In the genomic region with DNA sequence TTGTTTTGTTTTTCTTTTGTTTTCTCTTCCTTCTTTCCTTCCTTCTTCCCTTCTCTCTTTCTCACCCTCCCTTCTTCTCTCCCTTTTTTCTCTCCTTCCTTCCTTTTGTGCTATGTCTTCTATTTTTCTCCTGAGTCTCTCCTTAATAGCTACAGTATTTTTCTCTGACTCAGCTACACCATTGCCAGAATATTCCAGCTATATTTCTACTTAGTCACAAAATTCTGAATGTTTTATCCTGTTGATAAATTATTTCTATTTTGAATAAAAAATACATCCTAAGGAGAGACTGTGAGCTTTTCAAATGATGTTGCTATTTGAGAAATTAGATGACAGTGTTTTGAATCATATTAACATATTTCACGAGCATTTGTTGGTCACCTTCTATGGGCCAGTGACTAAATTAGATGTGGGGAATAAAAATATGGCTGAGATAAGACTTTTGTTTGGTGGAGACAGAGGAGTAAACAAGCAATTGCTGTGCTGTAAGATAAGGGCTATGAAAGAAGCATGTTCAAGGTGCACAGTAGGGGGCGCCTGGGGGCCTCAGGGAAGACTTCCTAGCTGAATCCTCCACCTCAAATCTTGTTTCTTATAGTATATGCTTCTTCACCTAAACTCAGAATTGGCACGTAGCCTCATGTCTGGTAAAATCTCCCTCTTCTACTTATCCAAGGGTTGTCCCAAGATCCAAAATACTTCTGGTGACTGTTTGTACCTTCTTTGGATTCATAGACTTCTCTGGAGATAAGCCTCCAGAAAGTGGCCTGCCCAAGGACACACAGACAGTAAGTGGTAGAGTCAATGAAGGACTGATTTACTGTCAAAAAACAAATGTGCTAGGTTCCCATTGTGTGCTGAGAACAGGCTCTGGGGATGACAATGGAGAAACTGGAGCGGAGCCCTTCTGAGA, we compare ENCODE assay signal across 7 cellular contexts.
DNase-seq lines count a peak whose midpoint lies in the region; ATAC-seq lines count a peak whose summit lies in the region.

No MANE protein-coding gene starts in this region.

- no peak for ATAC-seq in HG02678 (IDR thresholded peaks at IDR 0.05; ENCODE audit: unreplicated experiment)

- DNase-seq in G401 (ENCODE audit: low spot score) (peak; percentile 7), NCI-H1048 (lab: John Stamatoyannopoulos, UW) (peak; percentile 24), fibroblast of peridontal ligament (ENCODE audit: extremely low read depth) (peak; percentile 5), cortex of kidney (lab: John Stamatoyannopoulos, UW) (no peak)
- peak; percentile 47 for DNase-seq in activated CD4-positive, alpha-beta T cell treated with anti-CD3 and anti-CD28 coated beads, Interleukin-2, amount 50 U/mL, for 1 hour
- peak; percentile 26 to 39 (median 38) for DNase-seq in stimulated activated CD4-positive, alpha-beta T cell treated with anti-CD3 and anti-CD28 coated beads, Interleukin-1b, Interleukin-23, amount 100 ng/mL, for 24 hours (ENCODE audit: low read depth in 4 of 4, low spot score in 1 of 4)

- in situ Hi-C loops in G401 (cut with HindIII; ENCODE audit: low sequenced_read_pairs) = no loop called here
